9 cellular contexts compared by ENCODE assay signal in genomic region chr20:35523298-35523888, GRCh38. TPM values are rescaled to one million over a fixed set of nuclear protein-coding genes. Genes with fewer than 3 reads are reported as not detected.
DNase-seq lines count a peak whose midpoint lies in the region; ATAC-seq and TF ChIP-seq lines count a peak whose summit lies in the region.
"Had no signal": no experiment of that assay in that cellular context is flagged by ENCODE, and none has a peak within 500 bp of the region (broad histone marks: within the 10 kb centered on the region; RNA-seq: fewer than 3 reads in every experiment).

No MANE protein-coding gene starts in this region.

- no peak for TF ChIP-seq POLR2A in suprapubic skin (IDR thresholded peaks at IDR 0.05)

- no peak overlapping the region for H3K27ac Mint-ChIP-seq in activated CD8-positive, alpha-beta T cell treated with anti-CD3 and anti-CD28 coated beads for 36 hours

- no peaks in the 10 kb centered on the region for H3K4me1 Mint-ChIP-seq in activated CD8-positive, alpha-beta T cell treated with anti-CD3 and anti-CD28 coated beads for 36 hours (ENCODE audit: low read depth)

- ATAC-seq in activated CD8-positive, alpha-beta T cell treated with anti-CD3 and anti-CD28 coated beads for 36 hours: peak; percentile 75
- ATAC-seq in left colon (peak; percentile 57), HG02938 (IDR thresholded peaks at IDR 0.05; ENCODE audit: unreplicated experiment) (no peak), GM18519 (IDR thresholded peaks at IDR 0.05; ENCODE audit: low FRiP score, unreplicated experiment) (no peak)

- H3K9me3 ChIP-seq in suprapubic skin: no peaks in the 10 kb centered on the region

- no peaks in the 10 kb centered on the region for H3K4me1 ChIP-seq in suprapubic skin

- POLR2A ChIA-PET in activated CD8-positive, alpha-beta T cell treated with anti-CD3 and anti-CD28 coated beads for 36 hours (lab: Charles Lee): no interaction called here

- TF ChIP-seq RAD21 in Ishikawa (IDR thresholded peaks at IDR 0.05; ENCODE audit: low read depth): peak; percentile 44

- no peak overlapping the region for H3K27ac ChIP-seq in suprapubic skin

- CTCF ChIA-PET in activated CD8-positive, alpha-beta T cell treated with anti-CD3 and anti-CD28 coated beads for 36 hours (lab: Charles Lee): interaction anchor here (0.6 kb wide), 1 partner anchor 70 kb away, joined by 3 read pairs; no protein-coding TSS in a partner anchor

- peak; percentile 49 for TF ChIP-seq CTCF in activated CD8-positive, alpha-beta T cell treated with anti-CD3 and anti-CD28 coated beads for 36 hours (IDR thresholded peaks at IDR 0.05)
- peak in 1 of 2 donors; percentile 45 for TF ChIP-seq CTCF in suprapubic skin (IDR thresholded peaks at IDR 0.05)

- intact Hi-C loops in activated CD8-positive, alpha-beta T cell treated with anti-CD3 and anti-CD28 coated beads for 36 hours (cut with micrococcal nuclease): no loop called here
- intact Hi-C loops in left colon (cut with DNase I, micrococcal nuclease): no loop called here

- H3K4me3 ChIP-seq in suprapubic skin: no peak overlapping the region

- no peaks in the 10 kb centered on the region for H3K27me3 Mint-ChIP-seq in activated CD8-positive, alpha-beta T cell treated with anti-CD3 and anti-CD28 coated beads for 36 hours

- TF ChIP-seq EP300 in Ishikawa (IDR thresholded peaks at IDR 0.05; ENCODE audit: borderline replicate concordance) (no peak), suprapubic skin (IDR thresholded peaks at IDR 0.05) (no peak)

- WGBS in suprapubic skin: 73% methylated on average over 6 of the region's 6 CpGs

- DNase-seq in Daoy (ENCODE audit: low read depth) (peak; percentile 16), left colon (no peak), suprapubic skin (ENCODE audit: low spot score in 2 of 2) (no peak), NCI-H2081 (lab: John Stamatoyannopoulos, UW) (no peak)
- peak; percentile 42 for DNase-seq in activated CD8-positive, alpha-beta T cell treated with anti-CD3 and anti-CD28 coated beads for 36 hours

- no peaks in the 10 kb centered on the region for H3K36me3 Mint-ChIP-seq in activated CD8-positive, alpha-beta T cell treated with anti-CD3 and anti-CD28 coated beads for 36 hours (ENCODE audit: low read depth)

- H3K4me3 Mint-ChIP-seq in activated CD8-positive, alpha-beta T cell treated with anti-CD3 and anti-CD28 coated beads for 36 hours: no peak overlapping the region

- H3K9me3 Mint-ChIP-seq in activated CD8-positive, alpha-beta T cell treated with anti-CD3 and anti-CD28 coated beads for 36 hours: no peaks in the 10 kb centered on the region

- no peaks in the 10 kb centered on the region for H3K27me3 ChIP-seq in suprapubic skin

- H3K36me3 ChIP-seq in suprapubic skin: no peaks in the 10 kb centered on the region

TF ChIP-seq in Ishikawa, 13 proteins besides CTCF, POLR2A, EP300 and RAD21:
- no peak for TF ChIP-seq MAX (IDR thresholded peaks at IDR 0.05)
- no peak for TF ChIP-seq YY1 (IDR thresholded peaks at IDR 0.05; ENCODE audit: low read depth)
- TF ChIP-seq ZBTB7A (IDR thresholded peaks at IDR 0.05; ENCODE audit: low read depth): no peak
- no peak for TF ChIP-seq TAF1 (IDR thresholded peaks at IDR 0.05; ENCODE audit: low read depth)
- no peak for TF ChIP-seq NFIC (IDR thresholded peaks at IDR 0.05)

RNA-seq across cellular contexts. Expression of gene C20orf173, which starts 6.1 kb away (rescaled TPM):
- total RNA-seq in Daoy (2014; rRNA removed; shearing (Covaris generic)): not detected in 2 replicates
- not detected for total RNA-seq in activated CD8-positive, alpha-beta T cell treated with anti-CD3 and anti-CD28 coated beads for 36 hours
- total RNA-seq in left colon: not detected
- not detected for total RNA-seq in suprapubic skin
- total RNA-seq: NCI-H460 had no signal

RNA-seq across cellular contexts. Expression of gene ERGIC3, which starts 18.5 kb away (rescaled TPM):
- 172 and 178 TPM in 2 replicates for total RNA-seq in Daoy (2014; rRNA removed; shearing (Covaris generic))
- total RNA-seq in activated CD8-positive, alpha-beta T cell treated with anti-CD3 and anti-CD28 coated beads for 36 hours: 10 to 100 TPM; 94.3 to 98.0 TPM
- total RNA-seq in left colon (100 to 1,000 TPM; 262 to 278 TPM), suprapubic skin (100 to 1,000 TPM; 154 to 256 (median 225) TPM)

Comparison
In these comparisons a context has a peak if more than half of its experiments do, and no peak if none do; other contexts are left out.
1. DNase-seq: peak in Daoy (single experiment) and activated CD8-positive, alpha-beta T cell treated with anti-CD3 and anti-CD28 coated beads for 36 hours (single experiment); none in left colon (0 of 2), suprapubic skin (0 of 2) and NCI-H2081 (0 of 2).
2. ATAC-seq: peak in activated CD8-positive, alpha-beta T cell treated with anti-CD3 and anti-CD28 coated beads for 36 hours (single experiment) and left colon (single experiment); none in HG02938 (single experiment) and GM18519 (single experiment).